15 cellular contexts compared by ENCODE assay signal in genomic region chr20:62287129-62287528, GRCh38. TPM values are rescaled to one million over a fixed set of nuclear protein-coding genes. Genes with fewer than 3 reads are reported as not detected.
DNase-seq lines count a peak whose midpoint lies in the region; ATAC-seq and TF ChIP-seq lines count a peak whose summit lies in the region.
"Had no signal": no experiment of that assay in that cellular context is flagged by ENCODE, and none has a peak within 500 bp of the region (broad histone marks: within the 10 kb centered on the region; RNA-seq: fewer than 3 reads in every experiment).

No MANE protein-coding gene starts in this region.

- H3K4me3 Mint-ChIP-seq in endodermal cell: no peak overlapping the region
- H3K4me3 Mint-ChIP-seq: CD14-positive monocyte; CD4-positive, alpha-beta memory T cell had no signal

- peak overlapping the region; percentile 78 to 89 for H3K27ac ChIP-seq in right atrium auricular region
- peak overlapping the region; percentile 34 for H3K27ac ChIP-seq in VCaP
- peak overlapping the region; percentile 50 to 88 (median 66) for H3K27ac ChIP-seq in gastrocnemius medialis
- H3K27ac ChIP-seq in endodermal cell (ENCODE audit: low read depth, low read length): no peak overlapping the region
- H3K27ac ChIP-seq: GM23248 had no signal

- intact Hi-C loops in Right ventricle myocardium inferior (cut with DNase I): no loop called here
- intact Hi-C loops in gastrocnemius medialis (cut with DNase I; ENCODE audit: low total_unique reads): no loop called here

- no peaks in the 10 kb centered on the region for H3K9me3 Mint-ChIP-seq in endodermal cell
- H3K9me3 Mint-ChIP-seq: CD4-positive, alpha-beta memory T cell had no signal

- H3K9me3 ChIP-seq in right atrium auricular region: no peaks in the 10 kb centered on the region
- H3K9me3 ChIP-seq in gastrocnemius medialis: no peaks in the 10 kb centered on the region
- no peaks in the 10 kb centered on the region for H3K9me3 ChIP-seq in endodermal cell (ENCODE audit: control insufficient read depth, low read length)
- H3K9me3 ChIP-seq: BLaER1, HAP-1 had no signal

- H3K27me3 ChIP-seq in right atrium auricular region (no peaks in the 10 kb centered on the region), gastrocnemius medialis (no peaks in the 10 kb centered on the region), endodermal cell (ENCODE audit: control insufficient read depth, insufficient read depth, low read length, poor library complexity, severe bottlenecking) (no peaks in the 10 kb centered on the region)
- H3K27me3 ChIP-seq: BLaER1 had no signal

- ATAC-seq in Right ventricle myocardium inferior: no peak
- no peak for ATAC-seq in gastrocnemius medialis

- H3K36me3 ChIP-seq in right atrium auricular region (peaks cover 62% of the 10 kb centered on the region), gastrocnemius medialis (peaks cover 0 to 65% of the 10 kb centered on the region in 2 donors), endodermal cell (ENCODE audit: control insufficient read depth, insufficient read depth, low read length) (peaks cover 48% of the 10 kb centered on the region)

- WGBS in endodermal cell (ENCODE audit: insufficient coverage in 1 of 2, insufficient read length in 1 of 2), 2 experiments: 89 to 93% methylated on average over 4 to 5 of the region's 6 CpGs

- in situ Hi-C loops in gastrocnemius medialis (cut with MboI; ENCODE audit: low sequenced_read_pairs in 4 of 4): loop anchor here in 1 of 4 donors (25.0 kb wide), 1 partner anchor 100 kb away; the partner anchor contains the start of gene RPS21

- peaks cover 51% of the 10 kb centered on the region for H3K36me3 Mint-ChIP-seq in endodermal cell (ENCODE audit: low read depth)

- no peak overlapping the region for H3K9ac ChIP-seq in endodermal cell (ENCODE audit: extremely low read depth, low read length, poor library complexity, severe bottlenecking)
- H3K9ac ChIP-seq: BLaER1, GM23248 had no signal

- no peak for DNase-seq in right atrium auricular region (ENCODE audit: low spot score)
- no peak for DNase-seq in Right ventricle myocardium inferior (ENCODE audit: missing footprints)
- DNase-seq in gastrocnemius medialis: no peak
- DNase-seq in endodermal cell: no peak
- DNase-seq in HPDE6-E6E7 (ENCODE audit: extremely low spot score): no peak
- DNase-seq: CD4-positive, alpha-beta memory T cell; DMS153; DMS79; GDM1; GM23248; IMR-90 had no signal

- H3K4me1 ChIP-seq in right atrium auricular region: peaks cover 0 to 45% of the 10 kb centered on the region in 2 donors
- peaks cover 14 to 29% of the 10 kb centered on the region in 2 donors for H3K4me1 ChIP-seq in gastrocnemius medialis
- H3K4me1 ChIP-seq in endodermal cell (ENCODE audit: control insufficient read depth, insufficient read depth, low read length): no peaks in the 10 kb centered on the region
- H3K4me1 ChIP-seq: HAP-1 had no signal

- no peaks in the 10 kb centered on the region for H3K27me3 Mint-ChIP-seq in endodermal cell (ENCODE audit: insufficient read depth)
- H3K27me3 Mint-ChIP-seq: CD4-positive, alpha-beta memory T cell had no signal

- no peak for TF ChIP-seq POLR2A in gastrocnemius medialis (IDR thresholded peaks at IDR 0.05)

- no peak for TF ChIP-seq CTCF in right atrium auricular region (IDR thresholded peaks at IDR 0.05)
- TF ChIP-seq CTCF in VCaP (conservative IDR thresholded peaks at IDR 0.05): no peak
- TF ChIP-seq CTCF in gastrocnemius medialis (IDR thresholded peaks at IDR 0.05 in 4 of 5, conservative IDR thresholded peaks at IDR 0.05 in 1 of 5): no peak
- no peak for TF ChIP-seq CTCF in endodermal cell (conservative IDR thresholded peaks at IDR 0.05)

- no peaks in the 10 kb centered on the region for H3K4me1 Mint-ChIP-seq in endodermal cell
- H3K4me1 Mint-ChIP-seq: CD14-positive monocyte had no signal

- H3K27ac Mint-ChIP-seq in endodermal cell: no peak overlapping the region

- H3K4me3 ChIP-seq in right atrium auricular region (no peak overlapping the region), gastrocnemius medialis (no peak overlapping the region), endodermal cell (ENCODE audit: low read length) (no peak overlapping the region)
- H3K4me3 ChIP-seq: BLaER1, GM23248, HAP-1 had no signal

RNA-seq across cellular contexts. Expression of gene ADRM1, which starts 15.7 kb away (rescaled TPM):
- total RNA-seq in right atrium auricular region (100 to 1,000 TPM in 1 of 2 donors, 10 to 100 TPM in 1; 95.9 to 128 TPM), Right ventricle myocardium inferior (73.9 TPM), gastrocnemius medialis (100 to 1,000 TPM; 389 to 644 (median 611) TPM), endodermal cell (100 to 1,000 TPM; 105 to 106 TPM)
- 77.9 TPM for polyA plus RNA-seq in endodermal cell (2013, experiment 1 of 2)
- polyA plus RNA-seq in endodermal cell (2013, experiment 2 of 2): 81.6 TPM

RNA-seq across cellular contexts. Expression of gene OSBPL2, which starts 48.8 kb away (rescaled TPM):
- total RNA-seq in right atrium auricular region: 10 to 100 TPM; 27.2 to 29.6 TPM
- 59.5 TPM for total RNA-seq in Right ventricle myocardium inferior
- total RNA-seq in gastrocnemius medialis: 10 to 100 TPM; 15.8 to 26.4 (median 19.6) TPM
- total RNA-seq in endodermal cell: 10 to 100 TPM; 46.7 to 50.3 TPM
- 21.6 TPM for polyA plus RNA-seq in endodermal cell (2013, experiment 1 of 2)
- polyA plus RNA-seq in endodermal cell (2013, experiment 2 of 2): 22.1 TPM
